Comparison of ENCODE assay signal across 22 cellular contexts in genomic region chr22:36430863-36431262, GRCh38. TPM values are rescaled to one million over a fixed set of nuclear protein-coding genes. Genes with fewer than 3 reads are reported as not detected.
DNase-seq lines count a peak whose midpoint lies in the region; ATAC-seq and TF ChIP-seq lines count a peak whose summit lies in the region.
"Had no signal": no experiment of that assay in that cellular context is flagged by ENCODE, and none has a peak within 500 bp of the region (broad histone marks: within the 10 kb centered on the region; RNA-seq: fewer than 3 reads in every experiment).

No MANE protein-coding gene starts in this region.

- H2AFZ ChIP-seq in GM23248, result no peak overlapping the region
- H2AFZ ChIP-seq in smooth muscle cell (ENCODE audit: low read depth), result no peak overlapping the region
- H2AFZ ChIP-seq: GM23338 had no signal

- H3K27me3 ChIP-seq in GM23248 (replicated peaks; ENCODE audit: insufficient read depth) (no peaks in the 10 kb centered on the region), smooth muscle cell (ENCODE audit: low read depth) (no peaks in the 10 kb centered on the region), breast epithelium (no peaks in the 10 kb centered on the region), A673 (replicated peaks; ENCODE audit: insufficient read depth, low read depth, low read length, poor library complexity) (no peaks in the 10 kb centered on the region)
- H3K27me3 ChIP-seq: BE2C, thyroid gland had no signal

- POLR2A ChIA-PET in A673 (lab: Charles Lee; ENCODE audit: low non-redundant PET), result no interaction called here

- DNase-seq in GM23248, result peak; percentile 21
- peak; percentile 69 for DNase-seq in RPMI7951 (ENCODE audit: low read depth)
- DNase-seq in fibroblast of mammary gland (ENCODE audit: low read depth), result peak; percentile 34
- no peak for DNase-seq in smooth muscle cell (lab: John Stamatoyannopoulos, UW; ENCODE audit: unreplicated experiment)
- DNase-seq in breast epithelium (ENCODE audit: low spot score in 2 of 2), result no peak
- no peak for DNase-seq in A673 (ENCODE audit: low spot score)
- DNase-seq: activated CD8-positive, alpha-beta T cell treated with anti-CD3 and anti-CD28 coated beads, Interleukin-2, amount 10 ng/mL, durations not matched to agents 7 days and 5 days; activated naive CD4-positive, alpha-beta T cell treated with anti-CD3 and anti-CD28 coated beads, Interleukin-2, amount 10 ng/mL, durations not matched to agents 7 days and 5 days; activated T-cell treated with anti-CD3 and anti-CD28 coated beads, Interleukin-2, amount 50 U/mL, for 24 hours; anterior cingulate cortex; BE2C; GDM1; hippocampal formation; kidney; naive thymus-derived CD4-positive, alpha-beta T cell; NCI-H187 treated with DMSO at 0.1 percent for 48 hours; NCI-H510A treated with DMSO at 0.1 percent for 48 hours; stimulated activated CD4-positive, alpha-beta T cell treated with anti-CD3 and anti-CD28 coated beads, Interleukin-1b, Interleukin-23, amount 100 ng/mL, for 48 hours; stimulated activated naive CD4-positive, alpha-beta T cell treated with Interleukin-2 at 50 U/mL for 16 hours; thyroid gland had no signal

- intact Hi-C loops in breast epithelium (cut with DNase I; ENCODE audit: low total_unique reads), result no loop called here
- intact Hi-C loops in A673 (cut with micrococcal nuclease; ENCODE audit: unreplicated experiment), result no loop called here

- H3K4me3 ChIP-seq in GM23248, result no peak overlapping the region
- no peak overlapping the region for H3K4me3 ChIP-seq in fibroblast of mammary gland (ENCODE audit: control insufficient read depth, low read depth, low read length)
- H3K4me3 ChIP-seq in smooth muscle cell, result no peak overlapping the region
- H3K4me3 ChIP-seq in breast epithelium, result no peak overlapping the region
- no peak overlapping the region for H3K4me3 ChIP-seq in A673 (ENCODE audit: low read depth, low read length, poor library complexity, severe bottlenecking)
- H3K4me3 ChIP-seq: GM23338, thyroid gland had no signal

- no TSS peak for BruUV-seq in A673 (replicated peaks; lab: Mats Ljungman, UMichigan)

- in situ Hi-C loops in GM23248 (cut with MboI), result no loop called here

- H3K36me3 ChIP-seq in GM23248 (ENCODE audit: low read depth) (no peaks in the 10 kb centered on the region), smooth muscle cell (ENCODE audit: low read depth) (no peaks in the 10 kb centered on the region), breast epithelium (no peaks in the 10 kb centered on the region), A673 (ENCODE audit: insufficient read depth, low read length, poor library complexity, severe bottlenecking) (no peaks in the 10 kb centered on the region)
- H3K36me3 ChIP-seq: BE2C, thyroid gland had no signal

- no peaks in the 10 kb centered on the region for H3K4me1 ChIP-seq in GM23248 (ENCODE audit: insufficient read depth)
- H3K4me1 ChIP-seq in smooth muscle cell (ENCODE audit: low read depth), result peaks cover 31% of the 10 kb centered on the region
- peaks cover 8 to 12% of the 10 kb centered on the region in 2 donors for H3K4me1 ChIP-seq in breast epithelium
- peaks cover 6% of the 10 kb centered on the region for H3K4me1 ChIP-seq in A673 (ENCODE audit: insufficient read depth, low read length, poor library complexity, severe bottlenecking)

- H4K20me1 ChIP-seq in GM23248 (ENCODE audit: insufficient read depth), result no peaks in the 10 kb centered on the region
- no peaks in the 10 kb centered on the region for H4K20me1 ChIP-seq in smooth muscle cell (ENCODE audit: low read depth)

- ATAC-seq in HG02885 (IDR thresholded peaks at IDR 0.05; ENCODE audit: poor library complexity, unreplicated experiment), result no peak
- ATAC-seq: activated CD8-positive, alpha-beta T cell treated with anti-CD3 and anti-CD28 coated beads, Interleukin-2, amount 10 ng/mL, durations not matched to agents 7 days and 5 days; GM23338; naive thymus-derived CD4-positive, alpha-beta T cell had no signal

- CTCF ChIA-PET in A673 (lab: Charles Lee), result interaction anchor here (0.7 kb wide), 1 partner anchor 26 kb away, joined by 3 read pairs; no protein-coding TSS in a partner anchor

- H3K4me2 ChIP-seq in GM23248 (ENCODE audit: unreplicated experiment) (no peak overlapping the region), smooth muscle cell (no peak overlapping the region)
- H3K4me2 ChIP-seq: GM23338 had no signal

- 93 to 95% methylated on average over 9 of the region's 9 CpGs for WGBS in GM23248 (ENCODE audit: low coverage in 1 of 2, low lambda C conversion rate in 2 of 2, missing lambda C conversion rate in 2 of 2), 2 experiments
- 64% methylated on average over 9 of the region's 9 CpGs for WGBS in smooth muscle cell (ENCODE audit: low lambda C conversion rate)

- no peaks in the 10 kb centered on the region for H3F3A ChIP-seq in GM23248 (ENCODE audit: insufficient read depth)
- H3F3A ChIP-seq in smooth muscle cell (ENCODE audit: low read depth), result peaks cover 16% of the 10 kb centered on the region

- no peak for TF ChIP-seq POLR2A in breast epithelium (IDR thresholded peaks at IDR 0.05)

- no peaks in the 10 kb centered on the region for H3K9me2 ChIP-seq in GM23248 (ENCODE audit: insufficient read depth)

- H3K9ac ChIP-seq in GM23248, result no peak overlapping the region
- H3K9ac ChIP-seq in smooth muscle cell (ENCODE audit: low read depth), result no peak overlapping the region

- H3K27ac ChIP-seq in GM23248 (no peak overlapping the region), smooth muscle cell (ENCODE audit: low read depth) (peak overlapping the region; percentile 28), breast epithelium (peak overlapping the region in 1 of 2 donors; percentile 22), A673 (ENCODE audit: low read depth, low read length, poor library complexity, severe bottlenecking) (no peak overlapping the region)
- H3K27ac ChIP-seq: thyroid gland had no signal

- H3K9me3 ChIP-seq in GM23248 (ENCODE audit: low read depth), result no peaks in the 10 kb centered on the region
- no peaks in the 10 kb centered on the region for H3K9me3 ChIP-seq in smooth muscle cell (replicated peaks; ENCODE audit: low read depth)
- no peaks in the 10 kb centered on the region for H3K9me3 ChIP-seq in breast epithelium
- no peaks in the 10 kb centered on the region for H3K9me3 ChIP-seq in A673 (ENCODE audit: low read depth, low read length, poor library complexity, severe bottlenecking)
- H3K9me3 ChIP-seq: BE2C, thyroid gland had no signal

- H3K79me2 ChIP-seq in GM23248 (ENCODE audit: insufficient read depth) (no peaks in the 10 kb centered on the region), smooth muscle cell (ENCODE audit: low read depth) (no peaks in the 10 kb centered on the region)

- TF ChIP-seq CTCF in fibroblast of mammary gland (conservative IDR thresholded peaks at IDR 0.05; ENCODE audit: control insufficient read depth, insufficient read depth, low read depth, low read length) (no peak), smooth muscle cell (IDR thresholded peaks at IDR 0.05; ENCODE audit: borderline replicate concordance, insufficient read depth, poor library complexity, severe bottlenecking) (no peak), breast epithelium (IDR thresholded peaks at IDR 0.05) (no peak), A673 (conservative IDR thresholded peaks at IDR 0.05; ENCODE audit: low read depth, low read length) (no peak)

RNA-seq across cellular contexts. Expression of gene MYH9, which starts 43.1 kb away (rescaled TPM):
- 420 and 453 TPM in 2 replicates for total RNA-seq in GM23248 (2014; rRNA removed; shearing (Covaris generic))
- polyA plus RNA-seq in GM23248 (2016; fragmentation: Nextera tagmentation; extraction: Ambion mirVana) (282 and 287 TPM in 2 replicates), smooth muscle cell (361 and 382 TPM in 2 replicates)
- 260 and 282 TPM in 2 replicates for total RNA-seq in RPMI7951 (2014; rRNA removed; shearing (Covaris generic))
- total RNA-seq in smooth muscle cell (350 and 378 TPM in 2 replicates), breast epithelium (100 to 1,000 TPM; 169 to 392 (median 268) TPM), A673 (2021) (290 and 323 TPM in 2 replicates)

RNA-seq across cellular contexts. Expression of gene TXN2, which starts 50.6 kb away (rescaled TPM):
- total RNA-seq in GM23248 (2014; rRNA removed; shearing (Covaris generic)), result 24.0 and 33.1 TPM in 2 replicates
- polyA plus RNA-seq in GM23248 (2016; fragmentation: Nextera tagmentation; extraction: Ambion mirVana) (104 and 109 TPM in 2 replicates), smooth muscle cell (86.9 and 97.0 TPM in 2 replicates)
- 17.8 and 19.8 TPM in 2 replicates for total RNA-seq in RPMI7951 (2014; rRNA removed; shearing (Covaris generic))
- total RNA-seq in smooth muscle cell (15.1 and 17.0 TPM in 2 replicates), breast epithelium (10 to 100 TPM; 52.3 to 71.1 (median 58.1) TPM), A673 (2021) (85.4 and 88.4 TPM in 2 replicates)

Comparison
In these comparisons a context has a peak if more than half of its experiments do, and no peak if none do; other contexts are left out.
1. DNase-seq: peak in GM23248 (single experiment), RPMI7951 (single experiment) and fibroblast of mammary gland (single experiment); none in smooth muscle cell (single experiment), breast epithelium (0 of 2) and A673 (single experiment).